Comparison of ENCODE assay signal across 8 cellular contexts in the genomic region with DNA sequence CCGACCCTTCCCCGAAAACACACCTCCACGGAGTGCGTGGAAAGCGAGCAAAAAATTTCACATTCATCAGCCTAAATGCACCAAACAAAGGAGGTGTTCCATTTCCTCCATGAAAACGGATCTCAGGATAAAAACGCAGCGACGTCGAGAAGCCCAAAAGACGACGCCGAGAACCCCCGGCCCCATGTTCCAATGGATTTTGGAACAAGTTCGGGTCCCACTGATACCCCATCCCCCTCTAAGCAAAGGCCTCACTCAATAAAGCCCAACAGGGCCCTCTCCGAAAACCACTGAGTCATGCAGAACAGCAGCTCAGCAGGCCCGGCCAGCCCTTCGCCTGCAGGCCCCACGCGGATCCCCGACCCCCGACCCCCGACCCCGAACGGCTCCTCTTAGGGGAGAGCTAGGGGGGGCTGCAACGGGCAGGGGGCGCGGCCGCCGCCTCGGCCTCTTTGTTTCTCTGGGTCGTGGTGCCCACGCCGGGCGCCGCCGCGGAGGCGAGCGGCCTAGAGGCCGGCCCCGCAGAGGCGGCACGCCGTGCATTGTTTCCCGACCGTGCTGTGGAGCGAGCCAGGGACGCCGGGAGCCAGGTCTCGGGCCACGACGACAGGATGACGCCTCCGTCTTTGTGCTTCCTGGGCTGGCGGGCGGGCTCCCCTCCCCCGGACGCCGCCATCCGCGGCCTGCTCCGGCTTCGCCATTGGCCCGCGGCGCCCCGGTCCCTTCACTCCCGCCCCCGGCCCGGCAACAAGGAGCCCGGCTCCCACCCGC. TPM values are rescaled to one million over a fixed set of nuclear protein-coding genes. Genes with fewer than 3 reads are reported as not detected.
A peak's percentile ranks its signal among the peaks of the same experiment; 100 is the strongest.
DNase-seq lines count a peak whose midpoint lies in the region; ATAC-seq and TF ChIP-seq lines count a peak whose summit lies in the region.

No MANE protein-coding gene starts in this region.

- RAD21 ChIA-PET in HCT116 (lab: Charles Lee; ENCODE audit: low non-redundant PET in 1 of 2, low total read pairs in 2 of 2, uncharacterized antibody in 2 of 2, unreplicated experiment in 2 of 2), result interaction anchor here (0.6 to 1.4 kb wide), 3 partner anchors 33 to 226 kb away, joined by 3 read pairs; no protein-coding TSS in a partner anchor

- H3K27me3 Mint-ChIP-seq in activated CD4-positive, alpha-beta T cell treated with anti-CD3 and anti-CD28 coated beads, Interleukin-2, amount 10 ng/mL, durations not matched to agents 7 days and 5 days, result no peaks in the 10 kb centered on the region

- peak; percentile 18 for ATAC-seq in HCT116

- H3K36me3 ChIP-seq in HCT116 (ENCODE audit: control insufficient read depth in 1 of 2, insufficient read depth in 2 of 2, low read length in 2 of 2), result peaks cover 24 to 27% of the 10 kb centered on the region in 2 experiments
- peaks cover 0 to 19% (median 7%) of the 10 kb centered on the region in 4 donors for H3K36me3 ChIP-seq in liver (ENCODE audit: control insufficient read depth in 4 of 4, insufficient read depth in 3 of 4, low read depth in 1 of 4, low read length in 3 of 4)

- H3K27me3 ChIP-seq in HCT116 (ENCODE audit: insufficient read depth, low read length) (no peaks in the 10 kb centered on the region), liver (ENCODE audit: control insufficient read depth in 4 of 4, insufficient read depth in 4 of 4, low read length in 3 of 4) (no peaks in the 10 kb centered on the region)

- H3K27ac ChIP-seq in HCT116 (ENCODE audit: low read depth, low read length) (peak overlapping the region; percentile 91), liver (ENCODE audit: low read depth in 1 of 2, low read length in 2 of 2) (peak overlapping the region; percentile 98 to 99)

- intact Hi-C loops in HCT116 (cut with micrococcal nuclease), result no loop called here

- H3K4me1 Mint-ChIP-seq in activated CD4-positive, alpha-beta T cell treated with anti-CD3 and anti-CD28 coated beads, Interleukin-2, amount 10 ng/mL, durations not matched to agents 7 days and 5 days, result peaks cover 48% of the 10 kb centered on the region

- peak overlapping the region; percentile 96 for H3K4me2 ChIP-seq in HCT116 (ENCODE audit: low read length)

- POLR2A ChIA-PET in HCT116 (lab: Charles Lee), result interaction anchor here (1.0 to 7.1 kb wide), 12 partner anchors 59 to 227 kb away, joined by 3 to 69 read pairs (median 6); no protein-coding TSS in a partner anchor
- POLR2A ChIA-PET in activated CD4-positive, alpha-beta T cell treated with anti-CD3 and anti-CD28 coated beads, Interleukin-2, amount 10 ng/mL, durations not matched to agents 7 days and 5 days (lab: Charles Lee), result no interaction called here

- peak overlapping the region; percentile 96 for H3K27ac Mint-ChIP-seq in activated CD4-positive, alpha-beta T cell treated with anti-CD3 and anti-CD28 coated beads, Interleukin-2, amount 10 ng/mL, durations not matched to agents 7 days and 5 days

- no peaks in the 10 kb centered on the region for H3K9me3 ChIP-seq in HCT116 (ENCODE audit: control insufficient read depth in 1 of 2, insufficient read depth in 1 of 2, low read depth in 1 of 2, low read length in 2 of 2)
- H3K9me3 ChIP-seq in liver (ENCODE audit: control insufficient read depth in 4 of 4, low read length in 3 of 4), result no peaks in the 10 kb centered on the region

- H3K4me3 Mint-ChIP-seq in activated CD4-positive, alpha-beta T cell treated with anti-CD3 and anti-CD28 coated beads, Interleukin-2, amount 10 ng/mL, durations not matched to agents 7 days and 5 days, result peak overlapping the region; percentile 94

- peaks cover 24% of the 10 kb centered on the region for H3K36me3 Mint-ChIP-seq in activated CD4-positive, alpha-beta T cell treated with anti-CD3 and anti-CD28 coated beads, Interleukin-2, amount 10 ng/mL, durations not matched to agents 7 days and 5 days (ENCODE audit: low read depth)

- no TSS peak for BruUV-seq in HCT116 (replicated peaks; lab: Mats Ljungman, UMichigan)

- CTCF ChIA-PET in HCT116 (lab: Charles Lee), result interaction anchor here (1.4 kb wide), 1 partner anchor 83 kb away, joined by 3 read pairs; no protein-coding TSS in a partner anchor
- CTCF ChIA-PET in activated CD4-positive, alpha-beta T cell treated with anti-CD3 and anti-CD28 coated beads, Interleukin-2, amount 10 ng/mL, durations not matched to agents 7 days and 5 days (lab: Charles Lee), result no interaction called here

- no peak for TF ChIP-seq POLR2A in HCT116 (IDR thresholded peaks at IDR 0.05; ENCODE audit: borderline replicate concordance, extremely low read depth, insufficient read depth, insufficient read length)

- under 1% methylated on average over 73 of the region's 73 CpGs for WGBS in liver

- TF ChIP-seq CTCF in HCT116 (IDR thresholded peaks at IDR 0.05 in 2 of 3, conservative IDR thresholded peaks at IDR 0.05 in 1 of 3; ENCODE audit: borderline replicate concordance in 1 of 3, insufficient read depth in 1 of 3, low read depth in 2 of 3, low read length in 2 of 3) (no peak), liver (IDR thresholded peaks at IDR 0.05; ENCODE audit: low read depth, low read length, missing input control) (no peak)

- H3K4me3 ChIP-seq in HCT116 (replicated peaks in 1 of 2; ENCODE audit: low read depth in 1 of 2, low read length in 2 of 2) (peak overlapping the region; percentile 89 to 90), liver (ENCODE audit: low read depth in 1 of 3, low read length in 3 of 3) (peak overlapping the region; percentile 87 to 99 (median 90))

- H2AFZ ChIP-seq in HCT116 (ENCODE audit: low read depth, low read length, poor library complexity, severe bottlenecking), result no peak overlapping the region

- H3K4me1 ChIP-seq in HCT116 (ENCODE audit: control insufficient read depth in 1 of 2, insufficient read depth in 2 of 2, low read length in 2 of 2) (peaks cover 29 to 38% of the 10 kb centered on the region in 2 experiments), liver (ENCODE audit: control insufficient read depth in 4 of 4, insufficient read depth in 4 of 4, low read length in 3 of 4) (peaks cover 2 to 33% (median 18%) of the 10 kb centered on the region in 4 donors)

- TF ChIP-seq RAD21 in HCT116 (IDR thresholded peaks at IDR 0.05; ENCODE audit: low read depth) (no peak), liver (IDR thresholded peaks at IDR 0.05) (no peak)

- H3K9me3 Mint-ChIP-seq in activated CD4-positive, alpha-beta T cell treated with anti-CD3 and anti-CD28 coated beads, Interleukin-2, amount 10 ng/mL, durations not matched to agents 7 days and 5 days, result no peaks in the 10 kb centered on the region

- peaks cover 58% of the 10 kb centered on the region for H3K79me2 ChIP-seq in HCT116 (ENCODE audit: insufficient read depth, low read length)

- H4K20me1 ChIP-seq in HCT116 (ENCODE audit: insufficient read depth), result peaks cover 37% of the 10 kb centered on the region; the same call in 1 of the 2 replicates

- H3K9me2 ChIP-seq in HCT116 (ENCODE audit: insufficient read depth), result no peaks in the 10 kb centered on the region

- DNase-seq in DMS 273 (lab: John Stamatoyannopoulos, UW; ENCODE audit: unreplicated experiment) (peak; percentile 65), DMS 273 treated with DMSO at 0.1 percent for 48 hours (lab: John Stamatoyannopoulos, UW) (no peak), HCT116 (ENCODE audit: low read depth, low spot score) (no peak), NAMALWA (ENCODE audit: low spot score) (peak; percentile 56), dedifferentiated amniotic fluid mesenchymal stem cell (ENCODE audit: extremely low spot score) (peak; percentile 58)
- peak; percentile 74 for DNase-seq in activated CD4-positive, alpha-beta T cell treated with anti-CD3 and anti-CD28 coated beads, Interleukin-2, amount 10 ng/mL, durations not matched to agents 7 days and 5 days
- peak; percentile 72 to 73 for DNase-seq in stimulated activated CD4-positive, alpha-beta T cell treated with anti-CD3 and anti-CD28 coated beads, Interleukin-4, amount 100 ng/mL, for 4 hours

- H3K9ac ChIP-seq in HCT116 (ENCODE audit: low read length) (peak overlapping the region; percentile 92), liver (ENCODE audit: low read depth in 1 of 2, low read length in 2 of 2) (peak overlapping the region; percentile 90 to 98)

TF ChIP-seq in HCT116, 20 proteins besides CTCF, POLR2A, EP300 and RAD21 (continues in another document):
- TF ChIP-seq FOSL1 (IDR thresholded peaks at IDR 0.05; ENCODE audit: low read depth), result no peak

TF ChIP-seq in liver, 16 proteins besides CTCF, POLR2A, EP300 and RAD21:
- TF ChIP-seq RXRA (IDR thresholded peaks at IDR 0.05) (no peak), GABPA (IDR thresholded peaks at IDR 0.05 in 1 of 2, conservative IDR thresholded peaks at IDR 0.05 in 1 of 2) (no peak), HNF4G (IDR thresholded peaks at IDR 0.05) (no peak), SP1 (IDR thresholded peaks at IDR 0.05) (no peak), TAF1 (conservative IDR thresholded peaks at IDR 0.05) (no peak), JUND (IDR thresholded peaks at IDR 0.05) (no peak), FOXA2 (IDR thresholded peaks at IDR 0.05) (no peak), YY1 (IDR thresholded peaks at IDR 0.05) (no peak), FOXA1 (IDR thresholded peaks at IDR 0.05) (no peak)
- TF ChIP-seq, protein P1, sequence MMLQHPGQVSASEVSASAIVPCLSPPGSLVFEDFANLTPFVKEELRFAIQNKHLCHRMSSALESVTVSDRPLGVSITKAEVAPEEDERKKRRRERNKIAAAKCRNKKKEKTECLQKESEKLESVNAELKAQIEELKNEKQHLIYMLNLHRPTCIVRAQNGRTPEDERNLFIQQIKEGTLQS (IDR thresholded peaks at IDR 0.05), result no peak
- TF ChIP-seq, protein P2, sequence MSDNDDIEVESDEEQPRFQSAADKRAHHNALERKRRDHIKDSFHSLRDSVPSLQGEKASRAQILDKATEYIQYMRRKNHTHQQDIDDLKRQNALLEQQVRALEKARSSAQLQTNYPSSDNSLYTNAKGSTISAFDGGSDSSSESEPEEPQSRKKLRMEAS (IDR thresholded peaks at IDR 0.05), result no peak

RNA-seq across cellular contexts. Expression of gene ZFAND5, which starts 0.9 kb away (rescaled TPM):
- total RNA-seq in HCT116 (2021; ENCODE audit: unreplicated experiment) (128 TPM), liver (100 to 1,000 TPM in 1 of 2 donors, 10 to 100 TPM in 1; 71.4 to 119 TPM)
- polyA plus RNA-seq in HCT116 (2012), result 75.5 and 82.2 TPM in 2 replicates
- total RNA-seq in activated CD4-positive, alpha-beta T cell treated with anti-CD3 and anti-CD28 coated beads, Interleukin-2, amount 10 ng/mL, durations not matched to agents 7 days and 5 days, result 10 to 100 TPM; 59.8 to 80.2 TPM
- 10 to 100 TPM; 45.6 to 52.3 TPM for polyA plus RNA-seq in liver

Comparison
In these comparisons a context has a peak if more than half of its experiments do, and no peak if none do; other contexts are left out.
1. DNase-seq: peak in DMS 273 (single experiment), NAMALWA (single experiment), activated CD4-positive, alpha-beta T cell treated with anti-CD3 and anti-CD28 coated beads, Interleukin-2, amount 10 ng/mL, durations not matched to agents 7 days and 5 days (single experiment), dedifferentiated amniotic fluid mesenchymal stem cell (single experiment) and stimulated activated CD4-positive, alpha-beta T cell treated with anti-CD3 and anti-CD28 coated beads, Interleukin-4, amount 100 ng/mL, for 4 hours (2 of 2); none in DMS 273 treated with DMSO at 0.1 percent for 48 hours (single experiment) and HCT116 (single experiment).